21 cellular contexts compared by ENCODE assay signal in the genomic region with DNA sequence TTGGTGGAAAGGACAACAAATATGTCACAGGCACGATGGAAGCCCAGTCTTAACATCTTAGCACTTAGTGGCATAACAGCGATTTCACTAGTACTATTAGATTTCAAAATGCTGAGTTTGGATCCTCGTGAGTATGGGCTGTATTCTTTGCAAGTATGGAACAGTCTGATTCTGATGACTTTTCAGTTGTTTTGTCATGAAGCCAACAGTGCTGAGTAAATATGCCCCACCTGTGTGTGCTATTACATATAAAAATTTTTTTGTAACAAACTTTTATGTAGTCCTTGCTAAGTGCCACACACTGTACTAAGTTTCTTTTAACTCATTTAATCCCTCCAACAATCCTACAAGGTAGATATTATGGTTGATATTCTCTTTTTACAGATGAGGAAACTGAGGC. TPM values are rescaled to one million over a fixed set of nuclear protein-coding genes. Genes with fewer than 3 reads are reported as not detected.
DNase-seq lines count a peak whose midpoint lies in the region; ATAC-seq and TF ChIP-seq lines count a peak whose summit lies in the region.
"Had no signal": no experiment of that assay in that cellular context is flagged by ENCODE, and none has a peak within 500 bp of the region (broad histone marks: within the 10 kb centered on the region; RNA-seq: fewer than 3 reads in every experiment).

No MANE protein-coding gene starts in this region.

- no peaks in the 10 kb centered on the region for H3K9me3 ChIP-seq in neutrophil
- H3K9me3 ChIP-seq in upper lobe of right lung = no peaks in the 10 kb centered on the region
- H3K9me3 ChIP-seq: ascending aorta, transverse colon had no signal

- intact Hi-C loops in upper lobe of right lung (cut with DNase I) = no loop called here

- H3K4me1 ChIP-seq in foreskin keratinocyte (peaks cover 49% of the 10 kb centered on the region), neutrophil (ENCODE audit: control insufficient read depth in 1 of 2, insufficient read depth in 1 of 2, low read depth in 1 of 2, low read length in 1 of 2) (peaks cover 67 to 68% of the 10 kb centered on the region in 2 experiments), upper lobe of right lung (peaks cover 32% of the 10 kb centered on the region)

- H3K4me3 ChIP-seq in neutrophil (ENCODE audit: low read depth in 1 of 2, low read length in 1 of 2) = no peak overlapping the region
- no peak overlapping the region for H3K4me3 ChIP-seq in upper lobe of right lung
- H3K4me3 ChIP-seq: ascending aorta, transverse colon had no signal

- H3K27me3 ChIP-seq in foreskin keratinocyte (no peaks in the 10 kb centered on the region), neutrophil (no peaks in the 10 kb centered on the region), upper lobe of right lung (no peaks in the 10 kb centered on the region)
- H3K27me3 ChIP-seq: ascending aorta, transverse colon had no signal

- POLR2A ChIA-PET in RWPE1 (lab: Yijun Ruan, JAX; ENCODE audit: low non-redundant PET) = no interaction called here

- no peak for ATAC-seq in foreskin keratinocyte
- ATAC-seq in upper lobe of right lung = peak; percentile 33
- ATAC-seq in GM21825 (IDR thresholded peaks at IDR 0.05; ENCODE audit: unreplicated experiment) = no peak
- ATAC-seq: SK-N-SH treated with all-trans-retinoic acid at 6 μM for 48 hours; stimulated activated naive CD8-positive, alpha-beta T cell treated with anti-CD3 and anti-CD28 coated beads, Interleukin-15, Interleukin-2, amounts not matched to agents 100 U/mL and 50 U/mL, for 24 hours had no signal

- CTCF ChIA-PET in RWPE1 (lab: Yijun Ruan, JAX) = interaction anchor here (0.7 kb wide), 1 partner anchor 149 kb away, joined by 3 read pairs; no protein-coding TSS in a partner anchor

- TF ChIP-seq CTCF in RWPE1 (conservative IDR thresholded peaks at IDR 0.05; ENCODE audit: low read depth) (no peak), foreskin keratinocyte (conservative IDR thresholded peaks at IDR 0.05) (no peak), neutrophil (IDR thresholded peaks at IDR 0.05) (no peak), upper lobe of right lung (IDR thresholded peaks at IDR 0.05) (no peak), GM10266 (IDR thresholded peaks at IDR 0.05; ENCODE audit: control insufficient read depth, insufficient read depth, low read depth, missing control alignments) (no peak)

- H3K27ac ChIP-seq in RWPE1 (peak overlapping the region; percentile 70), foreskin keratinocyte (peak overlapping the region; percentile 99), neutrophil (peak overlapping the region; percentile 33), upper lobe of right lung (no peak overlapping the region)
- H3K27ac ChIP-seq: ascending aorta had no signal

- no peaks in the 10 kb centered on the region for H3K36me3 ChIP-seq in neutrophil
- no peaks in the 10 kb centered on the region for H3K36me3 ChIP-seq in upper lobe of right lung
- H3K36me3 ChIP-seq: transverse colon had no signal

- no peak for DNase-seq in RWPE1 (ENCODE audit: low spot score)
- no peak for DNase-seq in foreskin keratinocyte
- DNase-seq in upper lobe of right lung = no peak
- DNase-seq in NCI-H1694 (lab: John Stamatoyannopoulos, UW) = no peak
- DNase-seq in GM10266 (ENCODE audit: extremely low spot score) = no peak
- DNase-seq: activated CD4-positive, alpha-beta T cell treated with anti-CD3 and anti-CD28 coated beads for 48 hours; activated CD8-positive, alpha-beta memory T cell treated with anti-CD3 and anti-CD28 coated beads for 24 hours; activated gamma-delta T cell; activated naive CD8-positive, alpha-beta T cell treated with anti-CD3 and anti-CD28 coated beads, Interleukin-2, amount 10 ng/mL, durations not matched to agents 7 days and 5 days; central memory CD4-positive, alpha-beta T cell; dermis blood vessel endothelial cell; H9; NCI-H2029 treated with DMSO at 0.1 percent for 48 hours; NCI-H82; occipital lobe; stimulated activated naive CD8-positive, alpha-beta T cell treated with anti-CD3 and anti-CD28 coated beads, Interleukin-15, Interleukin-2, amounts not matched to agents 100 U/mL and 50 U/mL, for 24 hours had no signal

RNA-seq across cellular contexts. Expression of gene MTURN, which starts 30.8 kb away (rescaled TPM):
- total RNA-seq in foreskin keratinocyte = 9.5 and 11.1 TPM in 2 replicates
- 6.3 and 7.9 TPM in 2 replicates for polyA plus RNA-seq in foreskin keratinocyte
- total RNA-seq in upper lobe of right lung = 31.3 TPM
